11 cellular contexts compared by ENCODE assay signal in genomic region chr1:145977016-145977415, GRCh38. TPM values are rescaled to one million over a fixed set of nuclear protein-coding genes. Genes with fewer than 3 reads are reported as not detected.
DNase-seq lines count a peak whose midpoint lies in the region; FAIRE-seq and TF ChIP-seq lines count a peak whose summit lies in the region.
"Had no signal": no experiment of that assay in that cellular context is flagged by ENCODE, and none has a peak within 500 bp of the region (broad histone marks: within the 10 kb centered on the region; RNA-seq: fewer than 3 reads in every experiment).

No MANE protein-coding gene starts in this region.

- no peak for TF ChIP-seq CTCF in RWPE1 (conservative IDR thresholded peaks at IDR 0.05; ENCODE audit: low read depth)
- TF ChIP-seq CTCF in keratinocyte (optimal IDR thresholded peaks at IDR 0.05 in 1 of 3, IDR thresholded peaks at IDR 0.05 in 1 of 3, conservative IDR thresholded peaks at IDR 0.05 in 1 of 3; ENCODE audit: extremely low read depth in 1 of 3, insufficient read depth in 2 of 3, low read length in 3 of 3), result no peak
- TF ChIP-seq CTCF in testis (IDR thresholded peaks at IDR 0.05), result no peak

- H3K27me3 ChIP-seq in GM23248 (replicated peaks; ENCODE audit: insufficient read depth) (no peaks in the 10 kb centered on the region), keratinocyte (ENCODE audit: control insufficient read depth, extremely low read depth, insufficient read depth, low read length) (no peaks in the 10 kb centered on the region), testis (no peaks in the 10 kb centered on the region)

- dilution Hi-C loops in keratinocyte (cut with MboI; ENCODE audit: extremely low pct_ligation_motif_present, low sequenced_read_pairs), result no loop called here

- H3K9me1 ChIP-seq in keratinocyte (ENCODE audit: control insufficient read depth, extremely low read depth, insufficient read depth, low read length), result no peaks in the 10 kb centered on the region

- H3K4me2 ChIP-seq in GM23248 (ENCODE audit: unreplicated experiment), result no peak overlapping the region
- H3K4me2 ChIP-seq in keratinocyte (ENCODE audit: control insufficient read depth, extremely low read depth, insufficient read depth, low read depth, low read length), result no peak overlapping the region

- WGBS in GM23248 (ENCODE audit: low coverage in 1 of 2, low lambda C conversion rate in 2 of 2, missing lambda C conversion rate in 2 of 2), 2 experiments, result 56 to 59% methylated on average over 5 of the region's 5 CpGs
- WGBS in testis, 2 donors, result 85 to 95% methylated on average over 5 of the region's 5 CpGs

- intact Hi-C loops in testis (cut with DNase I; ENCODE audit: low total_unique reads), result no loop called here

- H3K36me3 ChIP-seq in GM23248 (ENCODE audit: low read depth) (no peaks in the 10 kb centered on the region), keratinocyte (ENCODE audit: control insufficient read depth in 2 of 2, extremely low read depth in 1 of 2, insufficient read depth in 2 of 2, low read length in 2 of 2) (no peaks in the 10 kb centered on the region), testis (ENCODE audit: low read depth, missing control alignments) (no peaks in the 10 kb centered on the region)

- DNase-seq in GM23248 (no peak), RWPE1 (ENCODE audit: low spot score) (no peak), keratinocyte (ENCODE audit: low read depth, low spot score) (no peak), testis (no peak), NCI-H82 treated with DMSO at 0.1 percent for 48 hours (lab: John Stamatoyannopoulos, UW; ENCODE audit: unreplicated experiment) (no peak), NCI-H2029 treated with DMSO at 0.1 percent for 48 hours (lab: John Stamatoyannopoulos, UW) (no peak)
- no peak for DNase-seq in effector CD4-positive, alpha-beta T cell
- no peak for DNase-seq in activated effector memory CD4-positive, alpha-beta T cell treated with anti-CD3 and anti-CD28 coated beads, Interleukin-2, amount 50 U/mL, for 16 hours

- H3K4me1 ChIP-seq in GM23248 (ENCODE audit: insufficient read depth), result peaks cover 30% of the 10 kb centered on the region
- H3K4me1 ChIP-seq in keratinocyte (ENCODE audit: control insufficient read depth, extremely low read depth, insufficient read depth, low read length), result peaks cover 32% of the 10 kb centered on the region
- peaks cover 29% of the 10 kb centered on the region for H3K4me1 ChIP-seq in testis

- H2AFZ ChIP-seq in GM23248, result peak overlapping the region; percentile 80
- H2AFZ ChIP-seq in keratinocyte (ENCODE audit: control insufficient read depth, low read length), result peak overlapping the region; percentile 53

- no peaks in the 10 kb centered on the region for H3K9me2 ChIP-seq in GM23248 (ENCODE audit: insufficient read depth)

- no peak overlapping the region for H3K4me3 ChIP-seq in GM23248
- H3K4me3 ChIP-seq in keratinocyte (ENCODE audit: control insufficient read depth in 2 of 3, extremely low read depth in 1 of 3, insufficient read depth in 2 of 3, low read depth in 1 of 3, low read length in 3 of 3), result no peak overlapping the region
- H3K4me3 ChIP-seq in testis, result no peak overlapping the region

- CTCF ChIA-PET in RWPE1 (lab: Yijun Ruan, JAX), result interaction anchor here (0.5 to 5.6 kb wide), 18 partner anchors 8 to 219 kb away, joined by 3 to 54 read pairs (median 4); partner anchors contain the start of gene NUDT17

- H4K20me1 ChIP-seq in GM23248 (ENCODE audit: insufficient read depth), result no peaks in the 10 kb centered on the region
- no peaks in the 10 kb centered on the region for H4K20me1 ChIP-seq in keratinocyte (ENCODE audit: control insufficient read depth, extremely low read depth, insufficient read depth, low read length)

- in situ Hi-C loops in GM23248 (cut with MboI), result no loop called here

- no peaks in the 10 kb centered on the region for H3K79me2 ChIP-seq in GM23248 (ENCODE audit: insufficient read depth)
- no peaks in the 10 kb centered on the region for H3K79me2 ChIP-seq in keratinocyte (ENCODE audit: control insufficient read depth, insufficient read depth, low read length)

- no peak for FAIRE-seq in keratinocyte (lab: Jason Lieb, UNC)

- no peak overlapping the region for H3K9ac ChIP-seq in GM23248
- H3K9ac ChIP-seq in keratinocyte (ENCODE audit: control insufficient read depth, extremely low read depth, insufficient read depth, low read length), result no peak overlapping the region

- H3K9me3 ChIP-seq in GM23248 (ENCODE audit: low read depth) (no peaks in the 10 kb centered on the region), keratinocyte (ENCODE audit: control insufficient read depth, low read depth, low read length) (no peaks in the 10 kb centered on the region), testis (no peaks in the 10 kb centered on the region)

- POLR2A ChIA-PET in RWPE1 (lab: Yijun Ruan, JAX; ENCODE audit: low non-redundant PET), result interaction anchor here (1.0 kb wide), 1 partner anchor 13 kb away, joined by 4 read pairs; the partner anchor contains the start of genes ANKRD34A and POLR3GL

- no peak for TF ChIP-seq POLR2A in testis (IDR thresholded peaks at IDR 0.05)

- peaks cover 28% of the 10 kb centered on the region for H3F3A ChIP-seq in GM23248 (ENCODE audit: insufficient read depth)

- H3K27ac ChIP-seq in GM23248 (no peak overlapping the region), RWPE1 (peak overlapping the region; percentile 22; the same call in 1 of the 2 replicates), keratinocyte (ENCODE audit: control insufficient read depth, insufficient read depth, low read length) (no peak overlapping the region), testis (peak overlapping the region; percentile 90 to 96)

RNA-seq across cellular contexts. Expression of gene POLR3GL, which starts 12.5 kb away (rescaled TPM):
- 17.4 and 24.2 TPM in 2 replicates for total RNA-seq in GM23248 (2014; rRNA removed; shearing (Covaris generic))
- polyA plus RNA-seq in GM23248 (2016; fragmentation: Nextera tagmentation; extraction: Ambion mirVana) (34.7 and 37.9 TPM in 2 replicates), keratinocyte (8.1 to 14.0 TPM (median 10.0 TPM) in 3 replicates), testis (ENCODE audit: insufficient read depth, low read depth, low replicate concordance) (37.9 TPM)
- 8.0 TPM for polyA plus RNA-seq in keratinocyte (2011; ENCODE audit: low read depth)
- 11.0 and 11.3 TPM in 2 replicates for polyA plus RNA-seq in keratinocyte (2011; cell fraction: cytosol; rRNA removed)
- polyA plus RNA-seq in keratinocyte (2011; cell fraction: nucleus; rRNA removed), result 6.8 and 8.9 TPM in 2 replicates
- 9.6 and 16.1 TPM in 2 replicates for polyA plus RNA-seq in keratinocyte (2012; ENCODE audit: low replicate concordance)
- polyA minus RNA-seq in keratinocyte, result 3.7 to 6.9 TPM (median 4.3 TPM) in 3 replicates
- polyA minus RNA-seq in keratinocyte (2011; cell fraction: cytosol; rRNA and poly(A)+ RNA removed), result 5.8 TPM
- 1.9 and 3.1 TPM in 2 replicates for polyA minus RNA-seq in keratinocyte (2011; cell fraction: nucleus; rRNA and poly(A)+ RNA removed)
- 10 to 100 TPM; 20.9 to 23.5 TPM for total RNA-seq in testis

RNA-seq across cellular contexts. Expression of gene ANKRD34A, which starts 12.6 kb away (rescaled TPM):
- 0.25 and 1.3 TPM in 2 replicates for total RNA-seq in GM23248 (2014; rRNA removed; shearing (Covaris generic))
- polyA plus RNA-seq in GM23248 (2016; fragmentation: Nextera tagmentation; extraction: Ambion mirVana) (1.9 and 2.3 TPM in 2 replicates), keratinocyte (0.53 to 0.83 TPM (median 0.66 TPM) in 3 replicates), testis (ENCODE audit: insufficient read depth, low read depth, low replicate concordance) (0.51 TPM)
- polyA plus RNA-seq in keratinocyte (2011; ENCODE audit: low read depth), result not detected
- 0.46 and 0.81 TPM in 2 replicates for polyA plus RNA-seq in keratinocyte (2011; cell fraction: cytosol; rRNA removed)
- polyA plus RNA-seq in keratinocyte (2011; cell fraction: nucleus; rRNA removed), result 1.5 and 1.6 TPM in 2 replicates
- polyA plus RNA-seq in keratinocyte (2012; ENCODE audit: low replicate concordance), result 0.20 and 0.78 TPM in 2 replicates
- 0.29 to 1.9 TPM (median 0.40 TPM) in 3 replicates for polyA minus RNA-seq in keratinocyte
- polyA minus RNA-seq in keratinocyte (2011; cell fraction: cytosol; rRNA and poly(A)+ RNA removed), result 1.7 TPM
- 0.47 and 0.95 TPM in 2 replicates for polyA minus RNA-seq in keratinocyte (2011; cell fraction: nucleus; rRNA and poly(A)+ RNA removed)
- total RNA-seq in testis, result under 1 TPM; 0.31 to 0.43 TPM

RNA-seq across cellular contexts. Expression of gene LIX1L, which starts 19.2 kb away (rescaled TPM):
- 26.1 and 36.5 TPM in 2 replicates for total RNA-seq in GM23248 (2014; rRNA removed; shearing (Covaris generic))
- 18.3 TPM in 2 replicates for polyA plus RNA-seq in GM23248 (2016; fragmentation: Nextera tagmentation; extraction: Ambion mirVana)
- polyA plus RNA-seq in keratinocyte, result 9.2 to 26.4 TPM (median 20.0 TPM) in 3 replicates
- polyA plus RNA-seq in keratinocyte (2011; ENCODE audit: low read depth), result 0.77 TPM
- polyA plus RNA-seq in keratinocyte (2011; cell fraction: cytosol; rRNA removed), result 16.8 and 21.1 TPM in 2 replicates
- 12.9 and 13.4 TPM in 2 replicates for polyA plus RNA-seq in keratinocyte (2011; cell fraction: nucleus; rRNA removed)
- polyA plus RNA-seq in keratinocyte (2012; ENCODE audit: low replicate concordance), result 2.4 and 9.0 TPM in 2 replicates
- 10.7 to 17.8 TPM (median 16.1 TPM) in 3 replicates for polyA minus RNA-seq in keratinocyte
- polyA minus RNA-seq in keratinocyte (2011; cell fraction: cytosol; rRNA and poly(A)+ RNA removed), result 18.8 TPM
- polyA minus RNA-seq in keratinocyte (2011; cell fraction: nucleus; rRNA and poly(A)+ RNA removed), result 5.2 and 8.9 TPM in 2 replicates
- total RNA-seq in testis, result 10 to 100 TPM; 15.8 to 20.6 TPM
- polyA plus RNA-seq in testis (ENCODE audit: insufficient read depth, low read depth, low replicate concordance), result 16.6 TPM

RNA-seq across cellular contexts. Expression of gene TXNIP, which starts 19.4 kb away (rescaled TPM):
- 221 and 263 TPM in 2 replicates for total RNA-seq in GM23248 (2014; rRNA removed; shearing (Covaris generic))
- 169 and 180 TPM in 2 replicates for polyA plus RNA-seq in GM23248 (2016; fragmentation: Nextera tagmentation; extraction: Ambion mirVana)
- 89.7 to 165 TPM (median 159 TPM) in 3 replicates for polyA plus RNA-seq in keratinocyte
- polyA plus RNA-seq in keratinocyte (2011; ENCODE audit: low read depth), result 41.9 TPM
- polyA plus RNA-seq in keratinocyte (2011; cell fraction: cytosol; rRNA removed), result 55.4 and 104 TPM in 2 replicates
- polyA plus RNA-seq in keratinocyte (2011; cell fraction: nucleus; rRNA removed), result 156 and 196 TPM in 2 replicates
- 39.4 and 112 TPM in 2 replicates for polyA plus RNA-seq in keratinocyte (2012; ENCODE audit: low replicate concordance)
- polyA minus RNA-seq in keratinocyte, result 115 to 413 TPM (median 186 TPM) in 3 replicates
- polyA minus RNA-seq in keratinocyte (2011; cell fraction: cytosol; rRNA and poly(A)+ RNA removed), result 82.9 TPM
- 106 and 162 TPM in 2 replicates for polyA minus RNA-seq in keratinocyte (2011; cell fraction: nucleus; rRNA and poly(A)+ RNA removed)
- 100 to 1,000 TPM; 268 to 328 TPM for total RNA-seq in testis
- 274 TPM for polyA plus RNA-seq in testis (ENCODE audit: insufficient read depth, low read depth, low replicate concordance)

RNA-seq across cellular contexts. Expression of gene HJV, which starts 44.5 kb away (rescaled TPM):
- total RNA-seq in GM23248 (2014; rRNA removed; shearing (Covaris generic)), result not detected in 2 replicates
- polyA plus RNA-seq in GM23248 (2016; fragmentation: Nextera tagmentation; extraction: Ambion mirVana) (not detected in 2 replicates), keratinocyte (0.04 TPM in 1 of 3 replicates, not detected in the others), testis (ENCODE audit: insufficient read depth, low read depth, low replicate concordance) (7.7 TPM)
- not detected for polyA plus RNA-seq in keratinocyte (2011; ENCODE audit: low read depth)
- not detected in 2 replicates for polyA plus RNA-seq in keratinocyte (2011; cell fraction: cytosol; rRNA removed)
- polyA plus RNA-seq in keratinocyte (2011; cell fraction: nucleus; rRNA removed), result not detected in 2 replicates
- not detected in 2 replicates for polyA plus RNA-seq in keratinocyte (2012; ENCODE audit: low replicate concordance)
- polyA minus RNA-seq in keratinocyte, result not detected in 3 replicates
- polyA minus RNA-seq in keratinocyte (2011; cell fraction: cytosol; rRNA and poly(A)+ RNA removed), result not detected
- not detected in 2 replicates for polyA minus RNA-seq in keratinocyte (2011; cell fraction: nucleus; rRNA and poly(A)+ RNA removed)
- under 1 TPM in 1 of 2 donors, not detected in 1; 0.43 TPM for total RNA-seq in testis
- total RNA-seq: activated CD8-positive, alpha-beta T cell treated with anti-CD3 and anti-CD28 coated beads, Interleukin-2, amount 10 ng/mL, durations not matched to agents 7 days and 5 days; CD8-positive, alpha-beta T cell had no signal
- polyA plus RNA-seq: immature natural killer cell had no signal

Comparison
In these comparisons a context has a peak if more than half of its experiments do, and no peak if none do; other contexts are left out.
1. H3K27ac ChIP-seq: peak in RWPE1 (single experiment) and testis (2 of 2); none in GM23248 (single experiment) and keratinocyte (single experiment).